In genomic region chr17:29256735-29257466, GRCh38 we compare ENCODE assay signal across 11 cellular contexts. TPM values are rescaled to one million over a fixed set of nuclear protein-coding genes. Genes with fewer than 3 reads are reported as not detected.
DNase-seq lines count a peak whose midpoint lies in the region; ATAC-seq and TF ChIP-seq lines count a peak whose summit lies in the region.
"Had no signal": no experiment of that assay in that cellular context is flagged by ENCODE, and none has a peak within 500 bp of the region (broad histone marks: within the 10 kb centered on the region; RNA-seq: fewer than 3 reads in every experiment).

No MANE protein-coding gene starts in this region.

- no peak overlapping the region for H2AFZ ChIP-seq in mesenchymal stem cell (ENCODE audit: low read depth, low read length)

- peak; percentile 37 for ATAC-seq in Right ventricle myocardium inferior
- ATAC-seq in HG03571 (IDR thresholded peaks at IDR 0.05; ENCODE audit: unreplicated experiment) = no peak
- no peak for ATAC-seq in foreskin keratinocyte

- H2AK5ac ChIP-seq in mesenchymal stem cell (ENCODE audit: low read length, severe bottlenecking) = no peak overlapping the region

- no peak overlapping the region for H2BK15ac ChIP-seq in mesenchymal stem cell (ENCODE audit: low read depth, poor library complexity, severe bottlenecking)

- no peak overlapping the region for H3K4ac ChIP-seq in mesenchymal stem cell (ENCODE audit: low read depth in 1 of 2, low read length in 2 of 2)

- TF ChIP-seq CTCF in cardiac fibroblast (IDR thresholded peaks at IDR 0.05; ENCODE audit: low read depth, low read length) (no peak), foreskin keratinocyte (conservative IDR thresholded peaks at IDR 0.05) (no peak)

- no peak overlapping the region for H2BK5ac ChIP-seq in mesenchymal stem cell (ENCODE audit: low read depth, low read length, poor library complexity, severe bottlenecking)

- no peak overlapping the region for H3K23ac ChIP-seq in mesenchymal stem cell (ENCODE audit: low read length in 2 of 2)

- intact Hi-C loops in Right ventricle myocardium inferior (cut with DNase I) = no loop called here
- intact Hi-C loops in cardiac septum (cut with DNase I) = no loop called here

- H3K36me3 ChIP-seq in mesenchymal stem cell (ENCODE audit: control insufficient read depth in 1 of 2, insufficient read depth in 2 of 2, low read depth in 1 of 2, low read length in 2 of 2) = peaks cover 8 to 47% of the 10 kb centered on the region in 2 experiments

- H3K27ac ChIP-seq in mesenchymal stem cell (ENCODE audit: low read length, poor library complexity, severe bottlenecking) (no peak overlapping the region), foreskin keratinocyte (no peak overlapping the region)
- H3K27ac ChIP-seq: C4-2B had no signal

- no peak overlapping the region for H3K14ac ChIP-seq in mesenchymal stem cell (ENCODE audit: low read length in 2 of 2)

- no peaks in the 10 kb centered on the region for H3K9me3 ChIP-seq in mesenchymal stem cell (ENCODE audit: control insufficient read depth, low read length)

- no peak overlapping the region for H2BK12ac ChIP-seq in mesenchymal stem cell (ENCODE audit: low read length in 2 of 2)

- no peak overlapping the region for H2BK120ac ChIP-seq in mesenchymal stem cell (ENCODE audit: low read depth, low read length)

- H3K79me1 ChIP-seq in mesenchymal stem cell (replicated peaks; ENCODE audit: low read length, poor library complexity, severe bottlenecking) = peaks cover 2% of the 10 kb centered on the region

- H3K4me3 ChIP-seq in cardiac fibroblast (replicated peaks in 1 of 2; ENCODE audit: low read depth in 2 of 2, low read length in 2 of 2) = no peak overlapping the region
- peak overlapping the region in 1 of 2 experiments; percentile 46 for H3K4me3 ChIP-seq in mesenchymal stem cell (ENCODE audit: insufficient read depth in 1 of 2, low read depth in 1 of 2, low read length in 2 of 2)

- H4K91ac ChIP-seq in mesenchymal stem cell (ENCODE audit: low read length) = no peak overlapping the region

- H3K4me1 ChIP-seq in mesenchymal stem cell (ENCODE audit: control insufficient read depth, insufficient read depth, low read depth, low read length) = peaks cover 2% of the 10 kb centered on the region
- H3K4me1 ChIP-seq in foreskin keratinocyte = no peaks in the 10 kb centered on the region

- H3K27me3 ChIP-seq in mesenchymal stem cell (ENCODE audit: control insufficient read depth in 1 of 2, insufficient read depth in 1 of 2, low read length in 2 of 2) (no peaks in the 10 kb centered on the region), foreskin keratinocyte (no peaks in the 10 kb centered on the region)

- WGBS in mesenchymal stem cell = 83% methylated on average over 7 of the region's 8 CpGs

- no peak overlapping the region for H4K8ac ChIP-seq in mesenchymal stem cell (ENCODE audit: low read length)

- peak overlapping the region; percentile 82 for H3K9ac ChIP-seq in mesenchymal stem cell (ENCODE audit: low read length)

- no peak overlapping the region for H3K18ac ChIP-seq in mesenchymal stem cell (ENCODE audit: low read depth in 1 of 2, low read length in 2 of 2)

- no peak for TF ChIP-seq POLR2A in erythroblast (IDR thresholded peaks at IDR 0.05; ENCODE audit: low read length)

- no peak overlapping the region for H3K4me2 ChIP-seq in mesenchymal stem cell (ENCODE audit: low read length, poor library complexity, severe bottlenecking)

- no peak for DNase-seq in Right ventricle myocardium inferior (ENCODE audit: missing footprints)
- DNase-seq in cardiac septum (ENCODE audit: low spot score) = no peak
- DNase-seq in cardiac fibroblast (ENCODE audit: low read depth in 2 of 2) = peak; percentile 43 to 59
- no peak for DNase-seq in mesenchymal stem cell
- DNase-seq in NCI-H510A treated with DMSO at 0.1 percent for 48 hours (lab: John Stamatoyannopoulos, UW) = no peak
- DNase-seq in erythroblast (lab: John Stamatoyannopoulos, UW) = no peak
- no peak for DNase-seq in foreskin keratinocyte
- DNase-seq: NCI-H526, trophoblast cell had no signal

RNA-seq across cellular contexts. Expression of gene CRYBA1, which starts 10.2 kb away (rescaled TPM):
- total RNA-seq in Right ventricle myocardium inferior (not detected), cardiac septum (not detected), foreskin keratinocyte (not detected in 2 replicates)
- polyA plus RNA-seq in mesenchymal stem cell (2013, experiment 1 of 2) = not detected
- not detected for polyA plus RNA-seq in mesenchymal stem cell (2013, experiment 2 of 2)
- polyA plus RNA-seq in foreskin keratinocyte = not detected in 2 replicates

RNA-seq across cellular contexts. Expression of gene NUFIP2, which starts 37.0 kb away (rescaled TPM):
- 42.3 TPM for total RNA-seq in Right ventricle myocardium inferior
- total RNA-seq in cardiac septum = 39.2 TPM
- polyA plus RNA-seq in mesenchymal stem cell (2013, experiment 1 of 2) = 24.4 TPM
- 22.7 TPM for polyA plus RNA-seq in mesenchymal stem cell (2013, experiment 2 of 2)
- 39.1 and 40.2 TPM in 2 replicates for total RNA-seq in foreskin keratinocyte
- polyA plus RNA-seq in foreskin keratinocyte = 5.3 and 6.6 TPM in 2 replicates

Comparison
In these comparisons a context has a peak if more than half of its experiments do, and no peak if none do; other contexts are left out.
1. DNase-seq: peak in cardiac fibroblast (2 of 2); none in Right ventricle myocardium inferior (single experiment), cardiac septum (single experiment), mesenchymal stem cell (single experiment), NCI-H510A treated with DMSO at 0.1 percent for 48 hours (single experiment), erythroblast (0 of 2) and foreskin keratinocyte (0 of 2).